ENCODE assay signal across 1 cellular context in genomic region chr4:124321370-124321769, GRCh38.
TF ChIP-seq lines count a peak whose summit lies in the region.

No MANE protein-coding gene starts in this region.

TF ChIP-seq in GM23338, 12 proteins besides CTCF, POLR2A, EP300 and RAD21 (continued from another document):
- TF ChIP-seq, protein P1, sequence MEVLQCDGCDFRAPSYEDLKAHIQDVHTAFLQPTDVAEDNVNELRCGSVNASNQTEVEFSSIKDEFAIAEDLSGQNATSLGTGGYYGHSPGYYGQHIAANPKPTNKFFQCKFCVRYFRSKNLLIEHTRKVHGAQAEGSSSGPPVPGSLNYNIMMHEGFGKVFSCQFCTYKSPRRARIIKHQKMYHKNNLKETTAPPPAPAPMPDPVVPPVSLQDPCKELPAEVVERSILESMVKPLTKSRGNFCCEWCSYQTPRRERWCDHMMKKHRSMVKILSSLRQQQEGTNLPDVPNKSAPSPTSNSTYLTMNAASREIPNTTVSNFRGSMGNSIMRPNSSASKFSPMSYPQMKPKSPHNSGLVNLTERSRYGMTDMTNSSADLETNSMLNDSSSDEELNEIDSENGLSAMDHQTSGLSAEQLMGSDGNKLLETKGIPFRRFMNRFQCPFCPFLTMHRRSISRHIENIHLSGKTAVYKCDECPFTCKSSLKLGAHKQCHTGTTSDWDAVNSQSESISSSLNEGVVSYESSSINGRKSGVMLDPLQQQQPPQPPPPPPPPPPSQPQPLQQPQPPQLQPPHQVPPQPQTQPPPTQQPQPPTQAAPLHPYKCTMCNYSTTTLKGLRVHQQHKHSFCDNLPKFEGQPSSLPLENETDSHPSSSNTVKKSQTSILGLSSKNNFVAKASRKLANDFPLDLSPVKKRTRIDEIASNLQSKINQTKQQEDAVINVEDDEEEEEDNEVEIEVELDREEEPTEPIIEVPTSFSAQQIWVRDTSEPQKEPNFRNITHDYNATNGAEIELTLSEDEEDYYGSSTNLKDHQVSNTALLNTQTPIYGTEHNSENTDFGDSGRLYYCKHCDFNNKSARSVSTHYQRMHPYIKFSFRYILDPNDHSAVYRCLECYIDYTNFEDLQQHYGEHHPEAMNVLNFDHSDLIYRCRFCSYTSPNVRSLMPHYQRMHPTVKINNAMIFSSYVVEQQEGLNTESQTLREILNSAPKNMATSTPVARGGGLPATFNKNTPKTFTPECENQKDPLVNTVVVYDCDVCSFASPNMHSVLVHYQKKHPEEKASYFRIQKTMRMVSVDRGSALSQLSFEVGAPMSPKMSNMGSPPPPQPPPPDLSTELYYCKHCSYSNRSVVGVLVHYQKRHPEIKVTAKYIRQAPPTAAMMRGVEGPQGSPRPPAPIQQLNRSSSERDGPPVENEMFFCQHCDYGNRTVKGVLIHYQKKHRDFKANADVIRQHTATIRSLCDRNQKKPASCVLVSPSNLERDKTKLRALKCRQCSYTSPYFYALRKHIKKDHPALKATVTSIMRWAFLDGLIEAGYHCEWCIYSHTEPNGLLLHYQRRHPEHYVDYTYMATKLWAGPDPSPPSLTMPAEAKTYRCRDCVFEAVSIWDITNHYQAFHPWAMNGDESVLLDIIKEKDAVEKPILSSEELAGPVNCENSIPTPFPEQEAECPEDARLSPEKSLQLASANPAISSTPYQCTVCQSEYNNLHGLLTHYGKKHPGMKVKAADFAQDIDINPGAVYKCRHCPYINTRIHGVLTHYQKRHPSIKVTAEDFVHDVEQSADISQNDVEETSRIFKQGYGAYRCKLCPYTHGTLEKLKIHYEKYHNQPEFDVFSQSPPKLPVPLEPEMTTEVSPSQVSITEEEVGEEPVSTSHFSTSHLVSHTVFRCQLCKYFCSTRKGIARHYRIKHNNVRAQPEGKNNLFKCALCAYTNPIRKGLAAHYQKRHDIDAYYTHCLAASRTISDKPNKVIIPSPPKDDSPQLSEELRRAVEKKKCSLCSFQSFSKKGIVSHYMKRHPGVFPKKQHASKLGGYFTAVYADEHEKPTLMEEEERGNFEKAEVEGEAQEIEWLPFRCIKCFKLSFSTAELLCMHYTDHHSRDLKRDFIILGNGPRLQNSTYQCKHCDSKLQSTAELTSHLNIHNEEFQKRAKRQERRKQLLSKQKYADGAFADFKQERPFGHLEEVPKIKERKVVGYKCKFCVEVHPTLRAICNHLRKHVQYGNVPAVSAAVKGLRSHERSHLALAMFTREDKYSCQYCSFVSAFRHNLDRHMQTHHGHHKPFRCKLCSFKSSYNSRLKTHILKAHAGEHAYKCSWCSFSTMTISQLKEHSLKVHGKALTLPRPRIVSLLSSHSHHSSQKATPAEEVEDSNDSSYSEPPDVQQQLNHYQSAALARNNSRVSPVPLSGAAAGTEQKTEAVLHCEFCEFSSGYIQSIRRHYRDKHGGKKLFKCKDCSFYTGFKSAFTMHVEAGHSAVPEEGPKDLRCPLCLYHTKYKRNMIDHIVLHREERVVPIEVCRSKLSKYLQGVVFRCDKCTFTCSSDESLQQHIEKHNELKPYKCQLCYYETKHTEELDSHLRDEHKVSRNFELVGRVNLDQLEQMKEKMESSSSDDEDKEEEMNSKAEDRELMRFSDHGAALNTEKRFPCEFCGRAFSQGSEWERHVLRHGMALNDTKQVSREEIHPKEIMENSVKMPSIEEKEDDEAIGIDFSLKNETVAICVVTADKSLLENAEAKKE (CRISPR knock-in tag; IDR thresholded peaks at IDR 0.05), result no peak
- TF ChIP-seq EZH2phosphoT487 (IDR thresholded peaks at IDR 0.05; ENCODE audit: unreplicated experiment) (no peak), REST (IDR thresholded peaks at IDR 0.05; ENCODE audit: unreplicated experiment) (no peak), ZNF114 (CRISPR knock-in tag; IDR thresholded peaks at IDR 0.05) (no peak), EZH2 (IDR thresholded peaks at IDR 0.05; ENCODE audit: low read depth, unreplicated experiment) (no peak), CREB1 (CRISPR knock-in tag; IDR thresholded peaks at IDR 0.05; ENCODE audit: low read depth) (no peak), STAT1 (IDR thresholded peaks at IDR 0.05; ENCODE audit: unreplicated experiment) (no peak), POLR2AphosphoS5 (IDR thresholded peaks at IDR 0.05; ENCODE audit: low read depth) (no peak), JUNB (IDR thresholded peaks at IDR 0.05; ENCODE audit: unreplicated experiment) (no peak)
- TF ChIP-seq, protein P2, sequence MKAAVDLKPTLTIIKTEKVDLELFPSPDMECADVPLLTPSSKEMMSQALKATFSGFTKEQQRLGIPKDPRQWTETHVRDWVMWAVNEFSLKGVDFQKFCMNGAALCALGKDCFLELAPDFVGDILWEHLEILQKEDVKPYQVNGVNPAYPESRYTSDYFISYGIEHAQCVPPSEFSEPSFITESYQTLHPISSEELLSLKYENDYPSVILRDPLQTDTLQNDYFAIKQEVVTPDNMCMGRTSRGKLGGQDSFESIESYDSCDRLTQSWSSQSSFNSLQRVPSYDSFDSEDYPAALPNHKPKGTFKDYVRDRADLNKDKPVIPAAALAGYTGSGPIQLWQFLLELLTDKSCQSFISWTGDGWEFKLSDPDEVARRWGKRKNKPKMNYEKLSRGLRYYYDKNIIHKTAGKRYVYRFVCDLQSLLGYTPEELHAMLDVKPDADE (IDR thresholded peaks at IDR 0.05), result no peak
TF ChIP-seq in GM23338: peak in this region for 0.
